1 cellular context compared by ENCODE assay signal in the genomic region with DNA sequence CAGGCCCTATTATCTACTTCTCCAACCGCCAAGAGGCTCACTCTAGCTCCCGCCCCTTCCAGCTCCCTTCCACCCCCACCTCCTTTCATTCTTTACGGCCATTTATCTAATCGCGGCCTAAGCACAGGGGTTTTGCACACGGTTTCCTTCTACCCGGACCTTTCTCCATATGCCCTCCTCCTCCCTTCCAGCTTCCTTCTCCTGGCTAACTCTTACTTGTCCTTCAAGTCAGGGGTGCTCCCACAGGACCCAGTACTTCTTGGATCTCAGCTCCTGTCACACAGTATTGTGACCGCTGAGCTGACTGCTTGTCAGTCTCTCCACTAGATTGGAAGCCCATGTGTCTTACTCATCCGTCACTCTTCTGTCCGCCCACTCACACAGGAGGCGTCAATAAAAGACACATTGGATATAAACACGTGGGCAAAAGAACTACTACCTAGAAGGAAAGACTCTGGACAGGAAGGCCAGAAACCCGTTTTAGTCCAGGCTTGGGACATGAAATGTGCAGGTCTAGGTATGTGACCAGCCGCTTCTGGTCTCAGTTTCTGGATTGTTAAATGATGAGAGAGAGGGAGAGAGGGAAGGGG.
TF ChIP-seq lines count a peak whose summit lies in the region.

No MANE protein-coding gene starts in this region.

TF ChIP-seq in K562, 482 proteins besides CTCF, POLR2A, EP300 and RAD21 (continued from another document and continues in another):
- TF ChIP-seq, protein P1, sequence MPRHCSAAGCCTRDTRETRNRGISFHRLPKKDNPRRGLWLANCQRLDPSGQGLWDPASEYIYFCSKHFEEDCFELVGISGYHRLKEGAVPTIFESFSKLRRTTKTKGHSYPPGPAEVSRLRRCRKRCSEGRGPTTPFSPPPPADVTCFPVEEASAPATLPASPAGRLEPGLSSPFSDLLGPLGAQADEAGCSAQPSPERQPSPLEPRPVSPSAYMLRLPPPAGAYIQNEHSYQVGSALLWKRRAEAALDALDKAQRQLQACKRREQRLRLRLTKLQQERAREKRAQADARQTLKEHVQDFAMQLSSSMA (CRISPR knock-in tag; IDR thresholded peaks at IDR 0.05) = no peak
- TF ChIP-seq ZBTB43 (CRISPR knock-in tag; IDR thresholded peaks at IDR 0.05) = no peak
- no peak for TF ChIP-seq ZNF253 (CRISPR knock-in tag; conservative IDR thresholded peaks at IDR 0.05)
- TF ChIP-seq ETS2 (tag; IDR thresholded peaks at IDR 0.05; ENCODE audit: borderline replicate concordance, poor library complexity, severe bottlenecking) = no peak
- TF ChIP-seq, protein P2, sequence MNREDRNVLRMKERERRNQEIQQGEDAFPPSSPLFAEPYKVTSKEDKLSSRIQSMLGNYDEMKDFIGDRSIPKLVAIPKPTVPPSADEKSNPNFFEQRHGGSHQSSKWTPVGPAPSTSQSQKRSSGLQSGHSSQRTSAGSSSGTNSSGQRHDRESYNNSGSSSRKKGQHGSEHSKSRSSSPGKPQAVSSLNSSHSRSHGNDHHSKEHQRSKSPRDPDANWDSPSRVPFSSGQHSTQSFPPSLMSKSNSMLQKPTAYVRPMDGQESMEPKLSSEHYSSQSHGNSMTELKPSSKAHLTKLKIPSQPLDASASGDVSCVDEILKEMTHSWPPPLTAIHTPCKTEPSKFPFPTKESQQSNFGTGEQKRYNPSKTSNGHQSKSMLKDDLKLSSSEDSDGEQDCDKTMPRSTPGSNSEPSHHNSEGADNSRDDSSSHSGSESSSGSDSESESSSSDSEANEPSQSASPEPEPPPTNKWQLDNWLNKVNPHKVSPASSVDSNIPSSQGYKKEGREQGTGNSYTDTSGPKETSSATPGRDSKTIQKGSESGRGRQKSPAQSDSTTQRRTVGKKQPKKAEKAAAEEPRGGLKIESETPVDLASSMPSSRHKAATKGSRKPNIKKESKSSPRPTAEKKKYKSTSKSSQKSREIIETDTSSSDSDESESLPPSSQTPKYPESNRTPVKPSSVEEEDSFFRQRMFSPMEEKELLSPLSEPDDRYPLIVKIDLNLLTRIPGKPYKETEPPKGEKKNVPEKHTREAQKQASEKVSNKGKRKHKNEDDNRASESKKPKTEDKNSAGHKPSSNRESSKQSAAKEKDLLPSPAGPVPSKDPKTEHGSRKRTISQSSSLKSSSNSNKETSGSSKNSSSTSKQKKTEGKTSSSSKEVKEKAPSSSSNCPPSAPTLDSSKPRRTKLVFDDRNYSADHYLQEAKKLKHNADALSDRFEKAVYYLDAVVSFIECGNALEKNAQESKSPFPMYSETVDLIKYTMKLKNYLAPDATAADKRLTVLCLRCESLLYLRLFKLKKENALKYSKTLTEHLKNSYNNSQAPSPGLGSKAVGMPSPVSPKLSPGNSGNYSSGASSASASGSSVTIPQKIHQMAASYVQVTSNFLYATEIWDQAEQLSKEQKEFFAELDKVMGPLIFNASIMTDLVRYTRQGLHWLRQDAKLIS (CRISPR knock-in tag; IDR thresholded peaks at IDR 0.05) = 0 out of 2 replicates have a peak, but pooled peaks have one; percentile 59
- TF ChIP-seq PHF8 (IDR thresholded peaks at IDR 0.05; ENCODE audit: borderline replicate concordance, low read length) = peak; percentile 31; the same call in 1 of the 2 replicates
- TF ChIP-seq ZNF124 (CRISPR knock-in tag; IDR thresholded peaks at IDR 0.05) = no peak
- TF ChIP-seq POLR2AphosphoS2 (IDR thresholded peaks at IDR 0.05; ENCODE audit: low read length) = no peak
- no peak for TF ChIP-seq MAFF (IDR thresholded peaks at IDR 0.05; ENCODE audit: low read length)
- no peak for TF ChIP-seq PCBP2 (IDR thresholded peaks at IDR 0.05; ENCODE audit: low read depth, low read length, poor library complexity, severe bottlenecking)
- no peak for TF ChIP-seq ZNF384 (IDR thresholded peaks at IDR 0.05; ENCODE audit: low read depth, low read length)
- TF ChIP-seq MTA1 (IDR thresholded peaks at IDR 0.05; ENCODE audit: borderline replicate concordance) = no peak
- TF ChIP-seq ZNF76 (CRISPR knock-in tag; IDR thresholded peaks at IDR 0.05; ENCODE audit: borderline replicate concordance) = no peak
- TF ChIP-seq, protein P3, sequence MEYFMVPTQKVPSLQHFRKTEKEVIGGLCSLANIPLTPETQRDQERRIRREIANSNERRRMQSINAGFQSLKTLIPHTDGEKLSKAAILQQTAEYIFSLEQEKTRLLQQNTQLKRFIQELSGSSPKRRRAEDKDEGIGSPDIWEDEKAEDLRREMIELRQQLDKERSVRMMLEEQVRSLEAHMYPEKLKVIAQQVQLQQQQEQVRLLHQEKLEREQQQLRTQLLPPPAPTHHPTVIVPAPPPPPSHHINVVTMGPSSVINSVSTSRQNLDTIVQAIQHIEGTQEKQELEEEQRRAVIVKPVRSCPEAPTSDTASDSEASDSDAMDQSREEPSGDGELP (CRISPR knock-in tag; IDR thresholded peaks at IDR 0.05; ENCODE audit: borderline replicate concordance) = peak; percentile 68; the same call in 1 of the 2 replicates
- TF ChIP-seq CHAMP1 (IDR thresholded peaks at IDR 0.05) = 0 out of 2 replicates have a peak, but pooled peaks have one; percentile 13
- TF ChIP-seq ASH1L (IDR thresholded peaks at IDR 0.05; ENCODE audit: borderline replicate concordance, low read depth, partially characterized antibody) = no peak
- TF ChIP-seq, protein P4, sequence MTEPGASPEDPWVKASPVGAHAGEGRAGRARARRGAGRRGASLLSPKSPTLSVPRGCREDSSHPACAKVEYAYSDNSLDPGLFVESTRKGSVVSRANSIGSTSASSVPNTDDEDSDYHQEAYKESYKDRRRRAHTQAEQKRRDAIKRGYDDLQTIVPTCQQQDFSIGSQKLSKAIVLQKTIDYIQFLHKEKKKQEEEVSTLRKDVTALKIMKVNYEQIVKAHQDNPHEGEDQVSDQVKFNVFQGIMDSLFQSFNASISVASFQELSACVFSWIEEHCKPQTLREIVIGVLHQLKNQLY (CRISPR knock-in tag; conservative IDR thresholded peaks at IDR 0.05) = no peak
- TF ChIP-seq ARHGAP35 (IDR thresholded peaks at IDR 0.05; ENCODE audit: partially characterized antibody) = peak; percentile 73
- TF ChIP-seq ZNF780A (CRISPR knock-in tag; IDR thresholded peaks at IDR 0.05) = no peak
- TF ChIP-seq MIER1 (IDR thresholded peaks at IDR 0.05; ENCODE audit: low read depth) = no peak
- no peak for TF ChIP-seq CREBBP (IDR thresholded peaks at IDR 0.05; ENCODE audit: low read depth, low read length)
- no peak for TF ChIP-seq ZC3H4 (CRISPR knock-in tag; IDR thresholded peaks at IDR 0.05; ENCODE audit: borderline replicate concordance)
- TF ChIP-seq GTF3C2 (IDR thresholded peaks at IDR 0.05; ENCODE audit: borderline replicate concordance, extremely low read depth, insufficient read length) = no peak
- 0 out of 2 replicates have a peak, but pooled peaks have one; percentile 31 for TF ChIP-seq ETV5 (CRISPR knock-in tag; IDR thresholded peaks at IDR 0.05; ENCODE audit: low read depth)
- TF ChIP-seq ZNF609 (CRISPR knock-in tag; IDR thresholded peaks at IDR 0.05; ENCODE audit: borderline replicate concordance) = no peak
- no peak for TF ChIP-seq NONO (IDR thresholded peaks at IDR 0.05; ENCODE audit: low read depth in 2 of 2, low read length in 1 of 2)
- TF ChIP-seq CHCHD3 (CRISPR knock-in tag; IDR thresholded peaks at IDR 0.05) = no peak
- TF ChIP-seq FIP1L1 (IDR thresholded peaks at IDR 0.05; ENCODE audit: low read depth, low read length, poor library complexity, severe bottlenecking) = no peak
- peak; percentile 79 for TF ChIP-seq VEZF1 (CRISPR knock-in tag; IDR thresholded peaks at IDR 0.05)
- TF ChIP-seq, protein P5, sequence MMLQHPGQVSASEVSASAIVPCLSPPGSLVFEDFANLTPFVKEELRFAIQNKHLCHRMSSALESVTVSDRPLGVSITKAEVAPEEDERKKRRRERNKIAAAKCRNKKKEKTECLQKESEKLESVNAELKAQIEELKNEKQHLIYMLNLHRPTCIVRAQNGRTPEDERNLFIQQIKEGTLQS (IDR thresholded peaks at IDR 0.05) = peak; percentile 71; the same call in 1 of the 2 replicates
- TF ChIP-seq, protein P5 (CRISPR knock-in tag; conservative IDR thresholded peaks at IDR 0.05) = no peak
- TF ChIP-seq BRD4 (IDR thresholded peaks at IDR 0.05) = no peak
- peak; percentile 53 to 58; a peak in 1 of 4 replicates for TF ChIP-seq ARNT (IDR thresholded peaks at IDR 0.05)
- no peak for TF ChIP-seq ZNF239 (CRISPR knock-in tag; IDR thresholded peaks at IDR 0.05)
